Comparison of ENCODE assay signal across 28 cellular contexts in genomic region chr21:38240121-38240520, GRCh38. TPM values are rescaled to one million over a fixed set of nuclear protein-coding genes. Genes with fewer than 3 reads are reported as not detected.
DNase-seq lines count a peak whose midpoint lies in the region; ATAC-seq and TF ChIP-seq lines count a peak whose summit lies in the region.
"Had no signal": no experiment of that assay in that cellular context is flagged by ENCODE, and none has a peak within 500 bp of the region (broad histone marks: within the 10 kb centered on the region; RNA-seq: fewer than 3 reads in every experiment).

No MANE protein-coding gene starts in this region.

- peaks cover 8% of the 10 kb centered on the region for H3K36me3 Mint-ChIP-seq in MCF 10A (ENCODE audit: insufficient read depth, unreplicated experiment)
- no peaks in the 10 kb centered on the region for H3K36me3 Mint-ChIP-seq in type B pancreatic cell
- peaks cover 2% of the 10 kb centered on the region for H3K36me3 Mint-ChIP-seq in activated CD4-positive, alpha-beta T cell treated with anti-CD3 and anti-CD28 coated beads, Interleukin-2, amount 10 ng/mL, durations not matched to agents 24 days and 14 days (ENCODE audit: low read depth)
- H3K36me3 Mint-ChIP-seq: memory B cell, naive B cell had no signal

- peak overlapping the region; percentile 95 for H3K27ac Mint-ChIP-seq in MCF 10A (ENCODE audit: low read depth, unreplicated experiment)
- no peak overlapping the region for H3K27ac Mint-ChIP-seq in type B pancreatic cell
- no peak overlapping the region for H3K27ac Mint-ChIP-seq in activated CD4-positive, alpha-beta T cell treated with anti-CD3 and anti-CD28 coated beads, Interleukin-2, amount 10 ng/mL, durations not matched to agents 24 days and 14 days
- H3K27ac Mint-ChIP-seq: activated naive CD8-positive, alpha-beta T cell treated with anti-CD3 and anti-CD28 coated beads, Interleukin-2, amount 50 U/mL, for 24 hours; CD4-positive, alpha-beta T cell; memory B cell had no signal

- no peaks in the 10 kb centered on the region for H3K9me3 ChIP-seq in mammary epithelial cell (replicated peaks; ENCODE audit: insufficient read depth, low read length)
- H3K9me3 ChIP-seq in neutrophil, result no peaks in the 10 kb centered on the region
- H3K9me3 ChIP-seq: breast epithelium, SJCRH30, thyroid gland had no signal

- dilution Hi-C loops in mammary epithelial cell (cut with HindIII; ENCODE audit: low sequenced_read_pairs), result no loop called here

- H3K4me1 ChIP-seq in mammary epithelial cell (ENCODE audit: insufficient read depth, low read length) (peaks cover 30% of the 10 kb centered on the region), neutrophil (ENCODE audit: control insufficient read depth in 1 of 2, insufficient read depth in 1 of 2, low read depth in 1 of 2, low read length in 1 of 2) (peaks cover 47 to 82% of the 10 kb centered on the region in 2 experiments)
- H3K4me1 ChIP-seq: breast epithelium had no signal

- CTCF ChIA-PET in MCF 10A (lab: Yijun Ruan, JAX) (no interaction called here), mammary epithelial cell (lab: Charles Lee; ENCODE audit: low non-redundant PET) (no interaction called here)

- H3K4me3 Mint-ChIP-seq in MCF 10A (ENCODE audit: unreplicated experiment) (no peak overlapping the region), type B pancreatic cell (no peak overlapping the region)
- no peak overlapping the region for H3K4me3 Mint-ChIP-seq in activated CD4-positive, alpha-beta T cell treated with anti-CD3 and anti-CD28 coated beads, Interleukin-2, amount 10 ng/mL, durations not matched to agents 24 days and 14 days
- H3K4me3 Mint-ChIP-seq: activated naive CD8-positive, alpha-beta T cell treated with anti-CD3 and anti-CD28 coated beads, Interleukin-2, amount 50 U/mL, for 24 hours; CD4-positive, alpha-beta T cell; memory B cell; naive B cell had no signal

- H4K20me1 ChIP-seq in mammary epithelial cell (ENCODE audit: insufficient read depth, low read length), result no peaks in the 10 kb centered on the region

- 100% methylated on average over 1 of the region's 1 CpG for WGBS in mammary epithelial cell (ENCODE audit: low coverage, missing lambda C conversion rate)

- H3K9me3 Mint-ChIP-seq in MCF 10A (ENCODE audit: unreplicated experiment), result peaks cover under 1% of the 10 kb centered on the region
- H3K9me3 Mint-ChIP-seq in type B pancreatic cell, result no peaks in the 10 kb centered on the region
- peaks cover 6% of the 10 kb centered on the region for H3K9me3 Mint-ChIP-seq in activated CD4-positive, alpha-beta T cell treated with anti-CD3 and anti-CD28 coated beads, Interleukin-2, amount 10 ng/mL, durations not matched to agents 24 days and 14 days
- H3K9me3 Mint-ChIP-seq: activated naive CD8-positive, alpha-beta T cell treated with anti-CD3 and anti-CD28 coated beads, Interleukin-2, amount 50 U/mL, for 24 hours; CD4-positive, alpha-beta T cell; naive B cell had no signal

- H3K27me3 Mint-ChIP-seq in MCF 10A (ENCODE audit: insufficient read depth, unreplicated experiment) (no peaks in the 10 kb centered on the region), type B pancreatic cell (no peaks in the 10 kb centered on the region)
- no peaks in the 10 kb centered on the region for H3K27me3 Mint-ChIP-seq in activated CD4-positive, alpha-beta T cell treated with anti-CD3 and anti-CD28 coated beads, Interleukin-2, amount 10 ng/mL, durations not matched to agents 24 days and 14 days
- H3K27me3 Mint-ChIP-seq: CD4-positive, alpha-beta T cell had no signal

- no peak for DNase-seq in MCF 10A (ENCODE audit: unreplicated experiment)
- DNase-seq in mammary epithelial cell, result no peak
- DNase-seq in glomerular visceral epithelial cell (ENCODE audit: extremely low spot score), result peak; percentile 61
- no peak for DNase-seq in type B pancreatic cell (ENCODE audit: extremely low spot score, unreplicated experiment)
- no peak for DNase-seq in activated CD4-positive, alpha-beta T cell treated with anti-CD3 and anti-CD28 coated beads, Interleukin-2, amount 10 ng/mL, durations not matched to agents 24 days and 14 days
- DNase-seq: activated CD4-positive, CD25-positive, alpha-beta regulatory T cell treated with anti-CD3 and anti-CD28 coated beads, Interleukin-2, amount 50 U/mL, for 72 hours; activated gamma-delta T cell; activated naive CD8-positive, alpha-beta T cell treated with anti-CD3 and anti-CD28 coated beads, Interleukin-2, amount 50 U/mL, for 24 hours; activated T-cell treated with anti-CD3 and anti-CD28 coated beads, Interleukin-2, amount 50 U/mL, for 1 hour; CD4-positive, alpha-beta T cell; DMS 273 treated with DMSO at 0.1 percent for 48 hours; naive B cell; NCI-H1436 treated with DMSO at 0.1 percent for 48 hours; NCI-H524 treated with DMSO at 0.1 percent for 48 hours; NK-92 treated with Interleukin-12 subunit alpha and Interleukin-12 subunit beta, amount 100 ng/mL, for 24 hours; right cardiac atrium; SJCRH30; stimulated activated naive CD4-positive, alpha-beta T cell treated with Interleukin-2 at 50 U/mL for 16 hours; T-helper 1 cell; thyroid gland had no signal

- no TSS peak for BruUV-seq in MCF 10A (replicated peaks; lab: Mats Ljungman, UMichigan)
- no TSS peak for BruUV-seq in mammary epithelial cell (replicated peaks; lab: Mats Ljungman, UMichigan)

- H3K27ac ChIP-seq in mammary epithelial cell (ENCODE audit: insufficient read depth, low read depth, low read length) (no peak overlapping the region), neutrophil (peak overlapping the region; percentile 7)
- H3K27ac ChIP-seq: 22Rv1, SJCRH30 had no signal

- H3K4me1 Mint-ChIP-seq in MCF 10A (ENCODE audit: insufficient read depth, unreplicated experiment), result peaks cover 55% of the 10 kb centered on the region
- H3K4me1 Mint-ChIP-seq in type B pancreatic cell (ENCODE audit: unreplicated experiment), result peaks cover 7% of the 10 kb centered on the region
- H3K4me1 Mint-ChIP-seq in activated CD4-positive, alpha-beta T cell treated with anti-CD3 and anti-CD28 coated beads, Interleukin-2, amount 10 ng/mL, durations not matched to agents 24 days and 14 days, result peaks cover 18% of the 10 kb centered on the region
- H3K4me1 Mint-ChIP-seq: memory B cell, naive B cell had no signal

- H3K9ac ChIP-seq in mammary epithelial cell (ENCODE audit: insufficient read depth, low read length), result no peak overlapping the region

- H3K36me3 ChIP-seq in mammary epithelial cell (ENCODE audit: insufficient read depth, low read length) (no peaks in the 10 kb centered on the region), neutrophil (peaks cover 83% of the 10 kb centered on the region)
- H3K36me3 ChIP-seq: breast epithelium, SJCRH30, thyroid gland had no signal

- POLR2A ChIA-PET in MCF 10A (lab: Yijun Ruan, JAX), result interaction anchor here (0.6 to 0.7 kb wide), 2 partner anchors 14 to 139 kb away, joined by 3 to 5 read pairs; no protein-coding TSS in a partner anchor

- H3K4me3 ChIP-seq in mammary epithelial cell (replicated peaks in 1 of 3; ENCODE audit: insufficient read depth in 1 of 3, low read depth in 2 of 3, low read length in 3 of 3), result no peak overlapping the region
- no peak overlapping the region for H3K4me3 ChIP-seq in neutrophil (ENCODE audit: low read depth in 1 of 2, low read length in 1 of 2)
- H3K4me3 ChIP-seq: breast epithelium, SJCRH30, thyroid gland had no signal

- H2AFZ ChIP-seq in mammary epithelial cell (ENCODE audit: low read depth, low read length), result no peak overlapping the region

- no peaks in the 10 kb centered on the region for H3K27me3 ChIP-seq in mammary epithelial cell (ENCODE audit: insufficient read depth, low read length)
- H3K27me3 ChIP-seq in neutrophil, result no peaks in the 10 kb centered on the region
- H3K27me3 ChIP-seq: breast epithelium, SJCRH30, thyroid gland had no signal

- in situ Hi-C loops in mammary epithelial cell (cut with MboI; ENCODE audit: low sequenced_read_pairs in 2 of 2), result no loop called here

- H3K79me2 ChIP-seq in mammary epithelial cell (ENCODE audit: insufficient read depth, low read length), result no peaks in the 10 kb centered on the region

- H3K4me2 ChIP-seq in mammary epithelial cell (ENCODE audit: insufficient read depth, low read depth, low read length), result no peak overlapping the region

- ATAC-seq in HG03432 (IDR thresholded peaks at IDR 0.05; ENCODE audit: unreplicated experiment), result no peak
- ATAC-seq in HG03457 (IDR thresholded peaks at IDR 0.05; ENCODE audit: unreplicated experiment), result no peak
- ATAC-seq: activated naive CD8-positive, alpha-beta T cell treated with anti-CD3 and anti-CD28 coated beads, Interleukin-2, amount 50 U/mL, for 24 hours; Panc1 had no signal

- TF ChIP-seq CTCF in MCF 10A (IDR thresholded peaks at IDR 0.05; ENCODE audit: unreplicated experiment) (no peak), mammary epithelial cell (conservative IDR thresholded peaks at IDR 0.05 in 1 of 2, IDR thresholded peaks at IDR 0.05 in 1 of 2; ENCODE audit: extremely low read depth in 1 of 2, insufficient read depth in 1 of 2, low read depth in 1 of 2, low read length in 2 of 2) (no peak), neutrophil (IDR thresholded peaks at IDR 0.05) (no peak), type B pancreatic cell (conservative IDR thresholded peaks at IDR 0.05) (no peak)

- intact Hi-C loops in MCF 10A (cut with micrococcal nuclease) (loop anchor here (5.0 kb wide), 1 partner anchor 37 kb away; no protein-coding TSS in a partner anchor), mammary epithelial cell (cut with micrococcal nuclease) (no loop called here)
- intact Hi-C loops in activated CD4-positive, alpha-beta T cell treated with anti-CD3 and anti-CD28 coated beads, Interleukin-2, amount 10 ng/mL, durations not matched to agents 24 days and 14 days (cut with micrococcal nuclease), result loop anchor here (10.0 kb wide), 1 partner anchor 525 kb away; no protein-coding TSS in a partner anchor

RNA-seq across cellular contexts. Expression of gene KCNJ15, which starts 16.7 kb away (rescaled TPM):
- total RNA-seq in MCF 10A (2022), result 2.2 and 2.4 TPM in 2 replicates
- 10 to 100 TPM in 1 of 2 donors, under 1 TPM in 1; 0.83 to 11.7 TPM for total RNA-seq in mammary epithelial cell
- 58.5 TPM for polyA plus RNA-seq in mammary epithelial cell
- 120 TPM for polyA minus RNA-seq in mammary epithelial cell
- 3.9 and 4.9 TPM in 2 replicates for total RNA-seq in type B pancreatic cell (ENCODE audit: low replicate concordance)
- total RNA-seq in activated CD4-positive, alpha-beta T cell treated with anti-CD3 and anti-CD28 coated beads, Interleukin-2, amount 10 ng/mL, durations not matched to agents 24 days and 14 days, result 2.0 and 2.3 TPM in 2 replicates
- total RNA-seq: HT-29, SJCRH30 had no signal
